17 cellular contexts compared by ENCODE assay signal in genomic region chr20:44943828-44944227, GRCh38. TPM values are rescaled to one million over a fixed set of nuclear protein-coding genes. Genes with fewer than 3 reads are reported as not detected.
DNase-seq lines count a peak whose midpoint lies in the region; ATAC-seq, FAIRE-seq and TF ChIP-seq lines count a peak whose summit lies in the region.
"Had no signal": no experiment of that assay in that cellular context is flagged by ENCODE, and none has a peak within 500 bp of the region (broad histone marks: within the 10 kb centered on the region; RNA-seq: fewer than 3 reads in every experiment).

No MANE protein-coding gene starts in this region.

- H3K9me3 Mint-ChIP-seq in activated T-cell treated with anti-CD3 and anti-CD28 coated beads, Interleukin-2, amount 50 U/mL, for 72 hours = no peaks in the 10 kb centered on the region
- no peaks in the 10 kb centered on the region for H3K9me3 Mint-ChIP-seq in activated naive CD8-positive, alpha-beta T cell treated with anti-CD3 and anti-CD28 coated beads, Interleukin-2, amount 50 U/mL, for 24 hours
- H3K9me3 Mint-ChIP-seq in nephron progenitor cell = no peaks in the 10 kb centered on the region
- H3K9me3 Mint-ChIP-seq: CD4-positive, alpha-beta T cell; GM23338 had no signal

- no peaks in the 10 kb centered on the region for H3K4me1 ChIP-seq in A549

- no peak for DNase-seq in activated T-cell treated with anti-CD3 and anti-CD28 coated beads, Interleukin-2, amount 50 U/mL, for 72 hours
- DNase-seq in activated T-cell treated with anti-CD3 and anti-CD28 coated beads, Interleukin-2, amount 50 U/mL, for 1 hour = no peak
- DNase-seq in A549 (ENCODE audit: low read depth in 1 of 2, low spot score in 1 of 2) = no peak
- DNase-seq in activated naive CD8-positive, alpha-beta T cell treated with anti-CD3 and anti-CD28 coated beads, Interleukin-2, amount 50 U/mL, for 24 hours = no peak
- DNase-seq in nephron progenitor cell = no peak
- DNase-seq in omental fat pad (ENCODE audit: low spot score) = no peak
- DNase-seq: 8988T; ACHN; C1 segment of cervical spinal cord; CD4-positive, alpha-beta T cell; DMS79; H7 had no signal

- peaks cover 11% of the 10 kb centered on the region for H3K4me1 Mint-ChIP-seq in activated T-cell treated with anti-CD3 and anti-CD28 coated beads, Interleukin-2, amount 50 U/mL, for 72 hours (ENCODE audit: low read depth)
- H3K4me1 Mint-ChIP-seq in activated naive CD8-positive, alpha-beta T cell treated with anti-CD3 and anti-CD28 coated beads, Interleukin-2, amount 50 U/mL, for 24 hours = no peaks in the 10 kb centered on the region
- peaks cover 23% of the 10 kb centered on the region for H3K4me1 Mint-ChIP-seq in nephron progenitor cell
- H3K4me1 Mint-ChIP-seq: GM23338 had no signal

- ATAC-seq in activated T-cell treated with anti-CD3 and anti-CD28 coated beads, Interleukin-2, amount 50 U/mL, for 72 hours (replicated peaks in 1 of 2) = no peak
- no peak for ATAC-seq in A549
- no peak for ATAC-seq in activated naive CD8-positive, alpha-beta T cell treated with anti-CD3 and anti-CD28 coated beads, Interleukin-2, amount 50 U/mL, for 24 hours
- ATAC-seq in omental fat pad (ENCODE audit: low FRiP score) = no peak
- no peak for ATAC-seq in GM21381 (IDR thresholded peaks at IDR 0.05; ENCODE audit: unreplicated experiment)
- ATAC-seq: GM12878, GM23338 had no signal

- H3K4me3 Mint-ChIP-seq in activated T-cell treated with anti-CD3 and anti-CD28 coated beads, Interleukin-2, amount 50 U/mL, for 72 hours = no peak overlapping the region
- H3K4me3 Mint-ChIP-seq in activated naive CD8-positive, alpha-beta T cell treated with anti-CD3 and anti-CD28 coated beads, Interleukin-2, amount 50 U/mL, for 24 hours = no peak overlapping the region
- H3K4me3 Mint-ChIP-seq in nephron progenitor cell = no peak overlapping the region
- H3K4me3 Mint-ChIP-seq: CD4-positive, alpha-beta T cell; GM23338 had no signal

- TF ChIP-seq EP300 in A549 (IDR thresholded peaks at IDR 0.05) = no peak

- H3K27me3 Mint-ChIP-seq in activated T-cell treated with anti-CD3 and anti-CD28 coated beads, Interleukin-2, amount 50 U/mL, for 72 hours (ENCODE audit: low read depth) = no peaks in the 10 kb centered on the region
- H3K27me3 Mint-ChIP-seq in activated naive CD8-positive, alpha-beta T cell treated with anti-CD3 and anti-CD28 coated beads, Interleukin-2, amount 50 U/mL, for 24 hours = no peaks in the 10 kb centered on the region
- H3K27me3 Mint-ChIP-seq in nephron progenitor cell (ENCODE audit: low read depth, poor library complexity) = no peaks in the 10 kb centered on the region
- H3K27me3 Mint-ChIP-seq: CD4-positive, alpha-beta T cell had no signal

- H3K4me3 ChIP-seq in A549 = no peak overlapping the region
- H3K4me3 ChIP-seq: GM12878, GM23338 had no signal

- TF ChIP-seq CTCF in A549 (IDR thresholded peaks at IDR 0.05) (no peak), nephron progenitor cell (IDR thresholded peaks at IDR 0.05) (no peak), omental fat pad (IDR thresholded peaks at IDR 0.05) (no peak)

- WGBS in A549 (ENCODE audit: missing lambda C conversion rate) = 89% methylated on average over 4 of the region's 4 CpGs

- H3K27ac ChIP-seq in A549 = no peak overlapping the region
- H3K27ac ChIP-seq: HL-60 had no signal

- H3K27ac Mint-ChIP-seq in activated T-cell treated with anti-CD3 and anti-CD28 coated beads, Interleukin-2, amount 50 U/mL, for 72 hours = peak overlapping the region; percentile 16
- peak overlapping the region; percentile 12 for H3K27ac Mint-ChIP-seq in activated naive CD8-positive, alpha-beta T cell treated with anti-CD3 and anti-CD28 coated beads, Interleukin-2, amount 50 U/mL, for 24 hours
- H3K27ac Mint-ChIP-seq in nephron progenitor cell = peak overlapping the region; percentile 97
- H3K27ac Mint-ChIP-seq: CD4-positive, alpha-beta T cell; GM23338 had no signal

- TF ChIP-seq POLR2A in A549 (IDR thresholded peaks at IDR 0.05; ENCODE audit: low read length) = no peak

- no peak overlapping the region for H3K4me2 ChIP-seq in A549
- H3K4me2 ChIP-seq: GM23338 had no signal

- POLR2A ChIA-PET in A549 (lab: Yijun Ruan, JAX) = interaction anchor here (1.5 kb wide), 1 partner anchor 16 kb away, joined by 4 read pairs; the partner anchor contains the start of gene TOMM34

- TF ChIP-seq RAD21 in A549 (conservative IDR thresholded peaks at IDR 0.05 in 1 of 2, IDR thresholded peaks at IDR 0.05 in 1 of 2) = no peak

- no peaks in the 10 kb centered on the region for H3K9me3 ChIP-seq in A549

- peaks cover 12 to 30% of the 10 kb centered on the region in 2 donors for H3K36me3 Mint-ChIP-seq in activated T-cell treated with anti-CD3 and anti-CD28 coated beads, Interleukin-2, amount 50 U/mL, for 72 hours (ENCODE audit: insufficient read depth in 2 of 2)
- H3K36me3 Mint-ChIP-seq in activated naive CD8-positive, alpha-beta T cell treated with anti-CD3 and anti-CD28 coated beads, Interleukin-2, amount 50 U/mL, for 24 hours (ENCODE audit: low read depth) = peaks cover 66% of the 10 kb centered on the region
- H3K36me3 Mint-ChIP-seq in nephron progenitor cell (ENCODE audit: low read depth) = peaks cover 59% of the 10 kb centered on the region

- CTCF ChIA-PET in A549 (lab: Yijun Ruan, JAX) = no interaction called here

- FAIRE-seq in A549 (lab: Jason Lieb, UNC) = no peak
- FAIRE-seq: GM12878, GM18507 had no signal

TF ChIP-seq in A549, 52 proteins besides CTCF, POLR2A, EP300 and RAD21:
- TF ChIP-seq MAFK (IDR thresholded peaks at IDR 0.05; ENCODE audit: partially characterized antibody) = peak; percentile 23
- TF ChIP-seq NR3C1 (IDR thresholded peaks at IDR 0.05) = no peak

RNA-seq across cellular contexts. Expression of gene TOMM34, which starts 16.4 kb away (rescaled TPM):
- total RNA-seq in activated T-cell treated with anti-CD3 and anti-CD28 coated beads, Interleukin-2, amount 50 U/mL, for 72 hours = 10 to 100 TPM; 43.5 to 46.8 TPM
- 23.4 and 29.8 TPM in 2 replicates for polyA plus RNA-seq in A549 (2011; rRNA removed)
- polyA plus RNA-seq in A549 (2012; cell fraction: cytosol; rRNA removed) = 27.4 and 32.0 TPM in 2 replicates
- polyA plus RNA-seq in A549 (2012; cell fraction: nucleus; rRNA removed) = 21.7 and 27.4 TPM in 2 replicates
- 30.0 to 32.1 TPM (median 30.8 TPM) in 3 replicates for polyA plus RNA-seq in A549 (2017; fragmentation: RNase III; extraction: RNeasy Plus Mini Kit Qiagen cat#74134 plus additional on column Dnase treatment)
- 15.2 and 16.9 TPM in 2 replicates for polyA minus RNA-seq in A549 (2011; rRNA and poly(A)+ RNA removed)
- 10 to 100 TPM in 3 of 4 donors, 1 to 10 TPM in 1; 9.1 to 23.9 (median 12.1) TPM for total RNA-seq in omental fat pad

RNA-seq across cellular contexts. Expression of gene STK4, which starts 22.5 kb away (rescaled TPM):
- 100 to 1,000 TPM; 161 to 162 TPM for total RNA-seq in activated T-cell treated with anti-CD3 and anti-CD28 coated beads, Interleukin-2, amount 50 U/mL, for 72 hours
- polyA plus RNA-seq in A549 (2011; rRNA removed) = 27.8 and 34.5 TPM in 2 replicates
- 7.0 and 8.4 TPM in 2 replicates for polyA plus RNA-seq in A549 (2012; cell fraction: cytosol; rRNA removed)
- polyA plus RNA-seq in A549 (2012; cell fraction: nucleus; rRNA removed) = 5.0 and 8.6 TPM in 2 replicates
- 14.5 to 14.6 TPM (median 14.5 TPM) in 3 replicates for polyA plus RNA-seq in A549 (2017; fragmentation: RNase III; extraction: RNeasy Plus Mini Kit Qiagen cat#74134 plus additional on column Dnase treatment)
- polyA minus RNA-seq in A549 (2011; rRNA and poly(A)+ RNA removed) = 22.3 and 24.7 TPM in 2 replicates
- total RNA-seq in omental fat pad = 10 to 100 TPM; 26.4 to 51.9 (median 38.6) TPM

RNA-seq across cellular contexts. Expression of gene PABPC1L, which starts 34.0 kb away (rescaled TPM):
- total RNA-seq in activated T-cell treated with anti-CD3 and anti-CD28 coated beads, Interleukin-2, amount 50 U/mL, for 72 hours = 100 to 1,000 TPM; 138 to 162 TPM
- polyA plus RNA-seq in A549 (2011; rRNA removed) (72.7 and 73.1 TPM in 2 replicates), A549 (2017; fragmentation: RNase III; extraction: RNeasy Plus Mini Kit Qiagen cat#74134 plus additional on column Dnase treatment) (35.1 to 45.4 TPM (median 37.1 TPM) in 3 replicates)
- polyA plus RNA-seq in A549 (2012; cell fraction: cytosol; rRNA removed) = 51.2 and 67.5 TPM in 2 replicates
- polyA plus RNA-seq in A549 (2012; cell fraction: nucleus; rRNA removed) = 436 and 472 TPM in 2 replicates
- 28.0 and 32.2 TPM in 2 replicates for polyA minus RNA-seq in A549 (2011; rRNA and poly(A)+ RNA removed)
- total RNA-seq in omental fat pad = 10 to 100 TPM in 2 of 4 donors, 1 to 10 TPM in 2; 5.1 to 17.1 (median 10.3) TPM

RNA-seq across cellular contexts. Expression of gene YWHAB, which starts 58.3 kb away (rescaled TPM):
- 100 to 1,000 TPM; 196 to 198 TPM for total RNA-seq in activated T-cell treated with anti-CD3 and anti-CD28 coated beads, Interleukin-2, amount 50 U/mL, for 72 hours
- polyA plus RNA-seq in A549 (2011; rRNA removed) = 163 and 174 TPM in 2 replicates
- 87.0 and 89.3 TPM in 2 replicates for polyA plus RNA-seq in A549 (2012; cell fraction: cytosol; rRNA removed)
- polyA plus RNA-seq in A549 (2012; cell fraction: nucleus; rRNA removed) = 30.0 and 36.8 TPM in 2 replicates
- polyA plus RNA-seq in A549 (2017; fragmentation: RNase III; extraction: RNeasy Plus Mini Kit Qiagen cat#74134 plus additional on column Dnase treatment) = 204 to 213 TPM (median 205 TPM) in 3 replicates
- 52.3 and 57.5 TPM in 2 replicates for polyA minus RNA-seq in A549 (2011; rRNA and poly(A)+ RNA removed)
- total RNA-seq in omental fat pad = 100 to 1,000 TPM; 114 to 153 (median 143) TPM

Comparison
In these comparisons a context has a peak if more than half of its experiments do, and no peak if none do; other contexts are left out.
1. H3K27ac Mint-ChIP-seq: peak in every context shown above with its lines; median percentile 97 in nephron progenitor cell; 16 in activated T-cell treated with anti-CD3 and anti-CD28 coated beads, Interleukin-2, amount 50 U/mL, for 72 hours; 12 in activated naive CD8-positive, alpha-beta T cell treated with anti-CD3 and anti-CD28 coated beads, Interleukin-2, amount 50 U/mL, for 24 hours.
2. RNA of gene PABPC1L, which starts 34.0 kb away (total RNA-seq): 138 to 162 TPM in activated T-cell treated with anti-CD3 and anti-CD28 coated beads, Interleukin-2, amount 50 U/mL, for 72 hours; 5.1 to 17.1 TPM in omental fat pad; every median in the first group is over 4 times any median in the second.